Comparison of ENCODE assay signal across 21 cellular contexts in genomic region chr9:124964056-124964455, GRCh38. TPM values are rescaled to one million over a fixed set of nuclear protein-coding genes. Genes with fewer than 3 reads are reported as not detected.
DNase-seq lines count a peak whose midpoint lies in the region; ATAC-seq and TF ChIP-seq lines count a peak whose summit lies in the region.
"Had no signal": no experiment of that assay in that cellular context is flagged by ENCODE, and none has a peak within 500 bp of the region (broad histone marks: within the 10 kb centered on the region; RNA-seq: fewer than 3 reads in every experiment).

No MANE protein-coding gene starts in this region.

- no peaks in the 10 kb centered on the region for H3K27me3 ChIP-seq in DND-41 (ENCODE audit: insufficient read depth, low read length, poor library complexity)
- H3K27me3 ChIP-seq: gastroesophageal sphincter, SJSA1, tibial nerve had no signal

- H3K4me1 ChIP-seq in DND-41 (ENCODE audit: insufficient read depth, low read length), result peaks cover 29% of the 10 kb centered on the region
- H3K4me1 ChIP-seq: gastroesophageal sphincter, prostate gland, tibial nerve had no signal

- H3K79me2 ChIP-seq in DND-41 (ENCODE audit: insufficient read depth, low read length), result no peaks in the 10 kb centered on the region

- in situ Hi-C loops in GM13977 (cut with MboI; ENCODE audit: low pct_unique_long_range_greater_than_20kb, low sequenced_read_pairs, unreplicated experiment), result no loop called here

- peaks cover 2% of the 10 kb centered on the region for H3K36me3 Mint-ChIP-seq in activated CD4-positive, alpha-beta memory T cell treated with anti-CD3 and anti-CD28 coated beads for 36 hours
- H3K36me3 Mint-ChIP-seq in activated CD4-positive, alpha-beta memory T cell treated with anti-CD3 and anti-CD28 coated beads, Interleukin-2, amount 10 ng/mL, durations not matched to agents 7 days and 5 days (ENCODE audit: low read depth), result peaks cover 3% of the 10 kb centered on the region
- H3K36me3 Mint-ChIP-seq in activated naive CD8-positive, alpha-beta T cell treated with anti-CD3 and anti-CD28 coated beads for 36 hours, result peaks cover 11% of the 10 kb centered on the region
- H3K36me3 Mint-ChIP-seq in naive thymus-derived CD8-positive, alpha-beta T cell, result peaks cover 0 to 8% (median 4%) of the 10 kb centered on the region in 3 donors

- H3K36me3 ChIP-seq in DND-41 (ENCODE audit: insufficient read depth, low read length), result peaks cover 26% of the 10 kb centered on the region
- H3K36me3 ChIP-seq: prostate gland, SJSA1 had no signal

- TF ChIP-seq CTCF in DND-41 (IDR thresholded peaks at IDR 0.05; ENCODE audit: borderline replicate concordance, extremely low read depth, low read length, poor library complexity, severe bottlenecking), result no peak
- TF ChIP-seq CTCF in GM13977 (IDR thresholded peaks at IDR 0.05; ENCODE audit: extremely low read depth, insufficient read depth, missing control alignments), result no peak

- H3K27ac Mint-ChIP-seq in activated CD4-positive, alpha-beta memory T cell treated with anti-CD3 and anti-CD28 coated beads for 36 hours, result peak overlapping the region; percentile 33
- no peak overlapping the region for H3K27ac Mint-ChIP-seq in activated CD4-positive, alpha-beta memory T cell treated with anti-CD3 and anti-CD28 coated beads, Interleukin-2, amount 10 ng/mL, durations not matched to agents 7 days and 5 days
- peak overlapping the region; percentile 96 for H3K27ac Mint-ChIP-seq in activated naive CD8-positive, alpha-beta T cell treated with anti-CD3 and anti-CD28 coated beads for 36 hours
- peak overlapping the region; percentile 85 to 99 (median 94) for H3K27ac Mint-ChIP-seq in naive thymus-derived CD8-positive, alpha-beta T cell

- H2AFZ ChIP-seq in DND-41 (ENCODE audit: low read depth, low read length), result no peak overlapping the region
- H2AFZ ChIP-seq: GM23248 had no signal

- peaks cover 27% of the 10 kb centered on the region for H3K4me1 Mint-ChIP-seq in activated CD4-positive, alpha-beta memory T cell treated with anti-CD3 and anti-CD28 coated beads for 36 hours (ENCODE audit: low read depth)
- peaks cover 28% of the 10 kb centered on the region for H3K4me1 Mint-ChIP-seq in activated CD4-positive, alpha-beta memory T cell treated with anti-CD3 and anti-CD28 coated beads, Interleukin-2, amount 10 ng/mL, durations not matched to agents 7 days and 5 days
- peaks cover 30% of the 10 kb centered on the region for H3K4me1 Mint-ChIP-seq in activated naive CD8-positive, alpha-beta T cell treated with anti-CD3 and anti-CD28 coated beads for 36 hours
- peaks cover 16 to 40% (median 33%) of the 10 kb centered on the region in 4 donors for H3K4me1 Mint-ChIP-seq in naive thymus-derived CD8-positive, alpha-beta T cell

- no peak for ATAC-seq in DND-41 (ENCODE audit: insufficient read depth, low read depth)
- ATAC-seq in naive thymus-derived CD8-positive, alpha-beta T cell, result no peak
- ATAC-seq: gastroesophageal sphincter had no signal

- 0 out of 2 replicates have a peak overlapping the region, but pooled peaks have one; percentile 12 for H3K27ac ChIP-seq in DND-41 (ENCODE audit: low read length)
- H3K27ac ChIP-seq: gastroesophageal sphincter, GM23248, prostate gland, SJSA1, tibial nerve had no signal

- H3K27me3 Mint-ChIP-seq in activated CD4-positive, alpha-beta memory T cell treated with anti-CD3 and anti-CD28 coated beads for 36 hours, result no peaks in the 10 kb centered on the region
- no peaks in the 10 kb centered on the region for H3K27me3 Mint-ChIP-seq in activated CD4-positive, alpha-beta memory T cell treated with anti-CD3 and anti-CD28 coated beads, Interleukin-2, amount 10 ng/mL, durations not matched to agents 7 days and 5 days
- no peaks in the 10 kb centered on the region for H3K27me3 Mint-ChIP-seq in activated naive CD8-positive, alpha-beta T cell treated with anti-CD3 and anti-CD28 coated beads for 36 hours
- no peaks in the 10 kb centered on the region for H3K27me3 Mint-ChIP-seq in naive thymus-derived CD8-positive, alpha-beta T cell

- H3K9ac ChIP-seq in DND-41 (ENCODE audit: low read depth, low read length), result no peak overlapping the region
- H3K9ac ChIP-seq: GM23248 had no signal

- no peak overlapping the region for H3K4me3 ChIP-seq in DND-41 (ENCODE audit: low read depth in 1 of 2, low read length in 2 of 2)
- H3K4me3 ChIP-seq: gastroesophageal sphincter, GM23248, prostate gland, SJSA1, tibial nerve had no signal

- POLR2A ChIA-PET in activated CD4-positive, alpha-beta memory T cell treated with anti-CD3 and anti-CD28 coated beads for 36 hours (lab: Charles Lee), result no interaction called here
- POLR2A ChIA-PET in activated CD4-positive, alpha-beta memory T cell treated with anti-CD3 and anti-CD28 coated beads, Interleukin-2, amount 10 ng/mL, durations not matched to agents 7 days and 5 days (lab: Charles Lee), result interaction anchor here (1.4 kb wide), 1 partner anchor 23 kb away, joined by 4 read pairs; the partner anchor contains the start of gene GOLGA1
- POLR2A ChIA-PET in naive thymus-derived CD8-positive, alpha-beta T cell (lab: Charles Lee), result interaction anchor here (2.1 to 5.9 kb wide), 2 partner anchors 21 to 23 kb away, joined by 5 to 74 read pairs; partner anchors contain the start of gene GOLGA1

- CTCF ChIA-PET in activated CD4-positive, alpha-beta memory T cell treated with anti-CD3 and anti-CD28 coated beads for 36 hours (lab: Charles Lee), result no interaction called here
- CTCF ChIA-PET in activated CD4-positive, alpha-beta memory T cell treated with anti-CD3 and anti-CD28 coated beads, Interleukin-2, amount 10 ng/mL, durations not matched to agents 7 days and 5 days (lab: Charles Lee), result no interaction called here

- H4K20me1 ChIP-seq in DND-41 (ENCODE audit: insufficient read depth, low read length), result no peaks in the 10 kb centered on the region

- no peaks in the 10 kb centered on the region for H3K9me3 ChIP-seq in DND-41 (ENCODE audit: insufficient read depth, low read length, severe bottlenecking)
- H3K9me3 ChIP-seq: gastroesophageal sphincter, prostate gland, SJSA1, tibial nerve had no signal

- no peak overlapping the region for H3K4me3 Mint-ChIP-seq in activated CD4-positive, alpha-beta memory T cell treated with anti-CD3 and anti-CD28 coated beads for 36 hours
- no peak overlapping the region for H3K4me3 Mint-ChIP-seq in activated CD4-positive, alpha-beta memory T cell treated with anti-CD3 and anti-CD28 coated beads, Interleukin-2, amount 10 ng/mL, durations not matched to agents 7 days and 5 days
- H3K4me3 Mint-ChIP-seq in activated naive CD8-positive, alpha-beta T cell treated with anti-CD3 and anti-CD28 coated beads for 36 hours, result no peak overlapping the region
- H3K4me3 Mint-ChIP-seq in naive thymus-derived CD8-positive, alpha-beta T cell, result peak overlapping the region in 7 of 10 donors; percentile 8 to 71 (median 39)

- intact Hi-C loops in activated CD4-positive, alpha-beta memory T cell treated with anti-CD3 and anti-CD28 coated beads for 36 hours (cut with micrococcal nuclease), result no loop called here

- no peak overlapping the region for H3K4me2 ChIP-seq in DND-41 (ENCODE audit: insufficient read depth, low read length)

- DNase-seq in activated CD4-positive, alpha-beta memory T cell treated with anti-CD3 and anti-CD28 coated beads for 36 hours, result no peak
- no peak for DNase-seq in activated CD4-positive, alpha-beta memory T cell treated with anti-CD3 and anti-CD28 coated beads, Interleukin-2, amount 10 ng/mL, durations not matched to agents 7 days and 5 days
- DNase-seq in DND-41 (no peak), GM13977 (ENCODE audit: low spot score) (no peak), SIG-M5 (lab: John Stamatoyannopoulos, UW) (no peak), activated gamma-delta T cell (lab: John Stamatoyannopoulos, UW) (no peak)
- DNase-seq in activated naive CD8-positive, alpha-beta T cell treated with anti-CD3 and anti-CD28 coated beads for 36 hours, result no peak
- DNase-seq in naive thymus-derived CD8-positive, alpha-beta T cell, result no peak
- DNase-seq: activated CD4-positive, CD25-positive, alpha-beta regulatory T cell; C1 segment of cervical spinal cord; DMS53; GM23248; kidney glomerular epithelial cell; mesendoderm; NCI-H1694 treated with DMSO at 0.1 percent for 48 hours; stimulated activated CD4-positive, alpha-beta T cell treated with anti-CD3 and anti-CD28 coated beads, Interleukin-2, amount 100 ng/mL, for 24 hours; stimulated activated naive CD4-positive, alpha-beta T cell treated with Interleukin-2 at 50 U/mL for 16 hours had no signal

- H3K9me3 Mint-ChIP-seq in activated CD4-positive, alpha-beta memory T cell treated with anti-CD3 and anti-CD28 coated beads for 36 hours, result no peaks in the 10 kb centered on the region
- H3K9me3 Mint-ChIP-seq in activated CD4-positive, alpha-beta memory T cell treated with anti-CD3 and anti-CD28 coated beads, Interleukin-2, amount 10 ng/mL, durations not matched to agents 7 days and 5 days, result no peaks in the 10 kb centered on the region
- no peaks in the 10 kb centered on the region for H3K9me3 Mint-ChIP-seq in activated naive CD8-positive, alpha-beta T cell treated with anti-CD3 and anti-CD28 coated beads for 36 hours
- H3K9me3 Mint-ChIP-seq in naive thymus-derived CD8-positive, alpha-beta T cell, result no peaks in the 10 kb centered on the region

RNA-seq across cellular contexts. Expression of gene GOLGA1, which starts 23.2 kb away (rescaled TPM):
- total RNA-seq in activated CD4-positive, alpha-beta memory T cell treated with anti-CD3 and anti-CD28 coated beads for 36 hours, result 10 to 100 TPM; 14.1 to 15.3 TPM
- total RNA-seq in activated CD4-positive, alpha-beta memory T cell treated with anti-CD3 and anti-CD28 coated beads, Interleukin-2, amount 10 ng/mL, durations not matched to agents 7 days and 5 days, result 10 to 100 TPM; 18.0 to 19.7 TPM
- total RNA-seq in activated naive CD8-positive, alpha-beta T cell treated with anti-CD3 and anti-CD28 coated beads for 36 hours, result 10 to 100 TPM; 12.0 to 14.3 TPM
- 10 to 100 TPM; 28.4 to 31.1 TPM for total RNA-seq in naive thymus-derived CD8-positive, alpha-beta T cell
- 1 to 10 TPM; 2.4 to 6.8 (median 6.8) TPM for polyA plus RNA-seq in naive thymus-derived CD8-positive, alpha-beta T cell

Comparison
In these comparisons a context has a peak if more than half of its experiments do, and no peak if none do; other contexts are left out.
1. H3K4me3 Mint-ChIP-seq: peak in naive thymus-derived CD8-positive, alpha-beta T cell (7 of 10); none in activated CD4-positive, alpha-beta memory T cell treated with anti-CD3 and anti-CD28 coated beads for 36 hours (single experiment), activated CD4-positive, alpha-beta memory T cell treated with anti-CD3 and anti-CD28 coated beads, Interleukin-2, amount 10 ng/mL, durations not matched to agents 7 days and 5 days (single experiment) and activated naive CD8-positive, alpha-beta T cell treated with anti-CD3 and anti-CD28 coated beads for 36 hours (single experiment).